Comparison of ENCODE assay signal across 19 cellular contexts in genomic region chr12:132328282-132329029, GRCh38. TPM values are rescaled to one million over a fixed set of nuclear protein-coding genes. Genes with fewer than 3 reads are reported as not detected.
DNase-seq lines count a peak whose midpoint lies in the region; ATAC-seq and TF ChIP-seq lines count a peak whose summit lies in the region.
"Had no signal": no experiment of that assay in that cellular context is flagged by ENCODE, and none has a peak within 500 bp of the region (broad histone marks: within the 10 kb centered on the region; RNA-seq: fewer than 3 reads in every experiment).

No MANE protein-coding gene starts in this region.

- H3K27me3 Mint-ChIP-seq in activated naive CD4-positive, alpha-beta T cell treated with anti-CD3 and anti-CD28 coated beads for 36 hours (ENCODE audit: low read depth): peaks cover 28% of the 10 kb centered on the region
- peaks cover 26% of the 10 kb centered on the region for H3K27me3 Mint-ChIP-seq in activated T-helper 17 cell treated with anti-CD3 and anti-CD28 coated beads, Interleukin-2, amount 50 U/mL, for 72 hours
- H3K27me3 Mint-ChIP-seq in glutamatergic neuron (ENCODE audit: unreplicated experiment): peaks cover 15% of the 10 kb centered on the region
- H3K27me3 Mint-ChIP-seq in stimulated activated memory B cell treated with anti-CD40 and anti-IgM and Interleukin-4, amounts not matched to agents 10 μg/mL and 1 μg/mL and 100 μg/mL, for 72 hours: peaks cover 78% of the 10 kb centered on the region

- H3K36me3 Mint-ChIP-seq in activated naive CD4-positive, alpha-beta T cell treated with anti-CD3 and anti-CD28 coated beads for 36 hours (ENCODE audit: low read depth): no peaks in the 10 kb centered on the region
- H3K36me3 Mint-ChIP-seq in activated T-helper 17 cell treated with anti-CD3 and anti-CD28 coated beads, Interleukin-2, amount 50 U/mL, for 72 hours (ENCODE audit: low read depth): no peaks in the 10 kb centered on the region
- peaks cover 10% of the 10 kb centered on the region for H3K36me3 Mint-ChIP-seq in glutamatergic neuron (ENCODE audit: unreplicated experiment)
- no peaks in the 10 kb centered on the region for H3K36me3 Mint-ChIP-seq in stimulated activated memory B cell treated with anti-CD40 and anti-IgM and Interleukin-4, amounts not matched to agents 10 μg/mL and 1 μg/mL and 100 μg/mL, for 72 hours
- H3K36me3 Mint-ChIP-seq: CD4-positive, alpha-beta memory T cell had no signal

- peaks cover 2% of the 10 kb centered on the region for H3K9me3 Mint-ChIP-seq in activated naive CD4-positive, alpha-beta T cell treated with anti-CD3 and anti-CD28 coated beads for 36 hours
- no peaks in the 10 kb centered on the region for H3K9me3 Mint-ChIP-seq in activated T-helper 17 cell treated with anti-CD3 and anti-CD28 coated beads, Interleukin-2, amount 50 U/mL, for 72 hours
- H3K9me3 Mint-ChIP-seq in glutamatergic neuron (ENCODE audit: unreplicated experiment): peaks cover 17% of the 10 kb centered on the region
- peaks cover 7% of the 10 kb centered on the region for H3K9me3 Mint-ChIP-seq in stimulated activated memory B cell treated with anti-CD40 and anti-IgM and Interleukin-4, amounts not matched to agents 10 μg/mL and 1 μg/mL and 100 μg/mL, for 72 hours
- H3K9me3 Mint-ChIP-seq: activated B cell treated with CpG ODN at 0.5 μM for 24 hours had no signal

- intact Hi-C loops in activated naive CD4-positive, alpha-beta T cell treated with anti-CD3 and anti-CD28 coated beads for 36 hours (cut with micrococcal nuclease): loop anchor here (5.0 kb wide), 2 partner anchors 41 to 164 kb away; partner anchors contain the start of gene FBRSL1

- ATAC-seq in activated T-helper 17 cell treated with anti-CD3 and anti-CD28 coated beads, Interleukin-2, amount 50 U/mL, for 72 hours (replicated peaks): no peak
- peak; percentile 21 for ATAC-seq in stimulated activated memory B cell treated with anti-CD40 and anti-IgM and Interleukin-4, amounts not matched to agents 10 μg/mL and 1 μg/mL and 100 μg/mL, for 72 hours

- CTCF ChIA-PET in activated naive CD4-positive, alpha-beta T cell treated with anti-CD3 and anti-CD28 coated beads for 36 hours (lab: Charles Lee): interaction anchor here (0.6 kb wide), 1 partner anchor 175 kb away, joined by 3 read pairs; no protein-coding TSS in a partner anchor

- peaks cover 28% of the 10 kb centered on the region for H3K4me1 Mint-ChIP-seq in activated naive CD4-positive, alpha-beta T cell treated with anti-CD3 and anti-CD28 coated beads for 36 hours (ENCODE audit: low read depth)
- H3K4me1 Mint-ChIP-seq in activated T-helper 17 cell treated with anti-CD3 and anti-CD28 coated beads, Interleukin-2, amount 50 U/mL, for 72 hours: peaks cover 6% of the 10 kb centered on the region
- H3K4me1 Mint-ChIP-seq in glutamatergic neuron (ENCODE audit: low read depth, unreplicated experiment): peaks cover 11% of the 10 kb centered on the region
- H3K4me1 Mint-ChIP-seq in stimulated activated memory B cell treated with anti-CD40 and anti-IgM and Interleukin-4, amounts not matched to agents 10 μg/mL and 1 μg/mL and 100 μg/mL, for 72 hours: peaks cover 18% of the 10 kb centered on the region
- H3K4me1 Mint-ChIP-seq: activated B cell treated with CpG ODN at 0.5 μM for 24 hours had no signal

- peak overlapping the region; percentile 34 for H3K4me3 Mint-ChIP-seq in activated naive CD4-positive, alpha-beta T cell treated with anti-CD3 and anti-CD28 coated beads for 36 hours
- peak overlapping the region; percentile 57 for H3K4me3 Mint-ChIP-seq in activated T-helper 17 cell treated with anti-CD3 and anti-CD28 coated beads, Interleukin-2, amount 50 U/mL, for 72 hours
- peak overlapping the region; percentile 67 for H3K4me3 Mint-ChIP-seq in glutamatergic neuron (ENCODE audit: unreplicated experiment)
- no peak overlapping the region for H3K4me3 Mint-ChIP-seq in stimulated activated memory B cell treated with anti-CD40 and anti-IgM and Interleukin-4, amounts not matched to agents 10 μg/mL and 1 μg/mL and 100 μg/mL, for 72 hours
- H3K4me3 Mint-ChIP-seq: activated B cell treated with CpG ODN at 0.5 μM for 24 hours; dendritic cell treated with granulocyte-macrophage colony-stimulating factor and Interleukin-4, amounts not matched to agents 40 ng/mL and 50 ng/mL, for 4 days; stimulated activated naive CD8-positive, alpha-beta T cell treated with anti-CD3 and anti-CD28 coated beads, Interleukin-15, Interleukin-2, amounts not matched to agents 100 ng/mL and 50 ng/mL, for 24 hours had no signal

- no peak overlapping the region for H3K27ac Mint-ChIP-seq in activated naive CD4-positive, alpha-beta T cell treated with anti-CD3 and anti-CD28 coated beads for 36 hours
- H3K27ac Mint-ChIP-seq in activated T-helper 17 cell treated with anti-CD3 and anti-CD28 coated beads, Interleukin-2, amount 50 U/mL, for 72 hours: no peak overlapping the region
- no peak overlapping the region for H3K27ac Mint-ChIP-seq in glutamatergic neuron (ENCODE audit: unreplicated experiment)
- no peak overlapping the region for H3K27ac Mint-ChIP-seq in stimulated activated memory B cell treated with anti-CD40 and anti-IgM and Interleukin-4, amounts not matched to agents 10 μg/mL and 1 μg/mL and 100 μg/mL, for 72 hours
- H3K27ac Mint-ChIP-seq: activated B cell treated with CpG ODN at 0.5 μM for 24 hours; CD4-positive, alpha-beta memory T cell; dendritic cell treated with granulocyte-macrophage colony-stimulating factor and Interleukin-4, amounts not matched to agents 40 ng/mL and 50 ng/mL, for 4 days had no signal

- no peak for DNase-seq in activated naive CD4-positive, alpha-beta T cell treated with anti-CD3 and anti-CD28 coated beads for 36 hours
- DNase-seq in activated naive CD4-positive, alpha-beta T cell treated with anti-CD3 and anti-CD28 coated beads, Interleukin-2, amount 50 U/mL, for 16 hours: no peak
- DNase-seq in glutamatergic neuron: no peak
- DNase-seq in anterior cingulate cortex (lab: John Stamatoyannopoulos, UW): no peak
- DNase-seq in NCI-H2171 (lab: John Stamatoyannopoulos, UW): no peak
- DNase-seq in GM20000 (ENCODE audit: low spot score): no peak
- DNase-seq: activated B cell treated with CpG ODN at 0.5 μM for 24 hours; activated effector memory CD4-positive, alpha-beta T cell treated with Interleukin-2 at 50 U/mL for 16 hours; CD4-positive, alpha-beta memory T cell; NCI-H1436 treated with DMSO at 0.1 percent for 48 hours; NCI-H345; T-helper 1 cell had no signal

- TF ChIP-seq CTCF in glutamatergic neuron (IDR thresholded peaks at IDR 0.05; ENCODE audit: partially characterized antibody, unreplicated experiment) (no peak), GM20000 (IDR thresholded peaks at IDR 0.05; ENCODE audit: extremely low read depth, missing control alignments) (no peak)

RNA-seq across cellular contexts. Expression of gene GALNT9, which starts 0.9 kb away (rescaled TPM):
- total RNA-seq in activated naive CD4-positive, alpha-beta T cell treated with anti-CD3 and anti-CD28 coated beads for 36 hours: 1 to 10 TPM in 1 of 2 experiments, under 1 TPM in 1; 0.86 to 1.2 TPM
- total RNA-seq in activated T-helper 17 cell treated with anti-CD3 and anti-CD28 coated beads, Interleukin-2, amount 50 U/mL, for 72 hours: under 1 TPM in 1 of 2 donors, not detected in 1; 0.34 TPM
- total RNA-seq in glutamatergic neuron (ENCODE audit: unreplicated experiment): 13.7 TPM
- total RNA-seq: activated B cell treated with CpG ODN at 0.5 μM for 24 hours; activated CD8-positive, alpha-beta memory T cell treated with anti-CD3 and anti-CD28 coated beads for 36 hours; CD4-positive, alpha-beta memory T cell; HT1080; mesenteric fat pad had no signal
